In genomic region chr4:1252928-1253492, GRCh38 we compare ENCODE assay signal across 1 cellular context.
TF ChIP-seq lines count a peak whose summit lies in the region.

No MANE protein-coding gene starts in this region.

TF ChIP-seq in neural cell, 6 proteins besides CTCF, POLR2A, EP300 and RAD21 (continued from another document):
- TF ChIP-seq, protein P1, sequence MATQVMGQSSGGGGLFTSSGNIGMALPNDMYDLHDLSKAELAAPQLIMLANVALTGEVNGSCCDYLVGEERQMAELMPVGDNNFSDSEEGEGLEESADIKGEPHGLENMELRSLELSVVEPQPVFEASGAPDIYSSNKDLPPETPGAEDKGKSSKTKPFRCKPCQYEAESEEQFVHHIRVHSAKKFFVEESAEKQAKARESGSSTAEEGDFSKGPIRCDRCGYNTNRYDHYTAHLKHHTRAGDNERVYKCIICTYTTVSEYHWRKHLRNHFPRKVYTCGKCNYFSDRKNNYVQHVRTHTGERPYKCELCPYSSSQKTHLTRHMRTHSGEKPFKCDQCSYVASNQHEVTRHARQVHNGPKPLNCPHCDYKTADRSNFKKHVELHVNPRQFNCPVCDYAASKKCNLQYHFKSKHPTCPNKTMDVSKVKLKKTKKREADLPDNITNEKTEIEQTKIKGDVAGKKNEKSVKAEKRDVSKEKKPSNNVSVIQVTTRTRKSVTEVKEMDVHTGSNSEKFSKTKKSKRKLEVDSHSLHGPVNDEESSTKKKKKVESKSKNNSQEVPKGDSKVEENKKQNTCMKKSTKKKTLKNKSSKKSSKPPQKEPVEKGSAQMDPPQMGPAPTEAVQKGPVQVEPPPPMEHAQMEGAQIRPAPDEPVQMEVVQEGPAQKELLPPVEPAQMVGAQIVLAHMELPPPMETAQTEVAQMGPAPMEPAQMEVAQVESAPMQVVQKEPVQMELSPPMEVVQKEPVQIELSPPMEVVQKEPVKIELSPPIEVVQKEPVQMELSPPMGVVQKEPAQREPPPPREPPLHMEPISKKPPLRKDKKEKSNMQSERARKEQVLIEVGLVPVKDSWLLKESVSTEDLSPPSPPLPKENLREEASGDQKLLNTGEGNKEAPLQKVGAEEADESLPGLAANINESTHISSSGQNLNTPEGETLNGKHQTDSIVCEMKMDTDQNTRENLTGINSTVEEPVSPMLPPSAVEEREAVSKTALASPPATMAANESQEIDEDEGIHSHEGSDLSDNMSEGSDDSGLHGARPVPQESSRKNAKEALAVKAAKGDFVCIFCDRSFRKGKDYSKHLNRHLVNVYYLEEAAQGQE (IDR thresholded peaks at IDR 0.05; ENCODE audit: borderline replicate concordance) = no peak
- TF ChIP-seq SMC3 (conservative IDR thresholded peaks at IDR 0.05; ENCODE audit: poor library complexity) (no peak), TAF1 (IDR thresholded peaks at IDR 0.05; ENCODE audit: low read depth) (no peak)
